ENCODE assay signal across 8 cellular contexts in the genomic region with DNA sequence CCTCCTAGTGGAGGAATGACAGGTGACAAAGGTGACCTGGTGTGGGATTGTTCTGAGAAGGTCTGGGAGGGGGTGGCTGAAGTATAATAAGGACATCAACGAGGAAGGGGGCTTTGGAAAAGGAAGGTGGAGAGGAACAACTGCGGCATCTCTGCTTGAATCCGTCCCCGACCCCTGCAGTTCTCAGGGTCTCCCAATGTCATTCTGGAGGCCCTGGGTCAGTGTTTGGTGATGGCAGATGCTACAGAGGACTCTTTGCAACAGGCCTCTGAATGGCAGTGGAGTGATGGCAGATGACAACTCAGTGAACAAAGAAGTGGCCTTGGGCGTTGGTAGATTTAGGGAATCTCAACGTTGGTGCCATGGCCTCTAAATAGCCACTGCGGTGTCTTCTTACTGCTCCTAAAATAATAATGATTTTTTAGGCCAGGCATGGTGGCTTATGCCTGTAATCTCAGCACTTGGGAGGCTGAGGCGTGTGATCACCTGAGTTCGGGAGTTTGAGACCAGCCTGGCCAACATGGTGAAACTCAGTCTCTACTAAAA. TPM values are rescaled to one million over a fixed set of nuclear protein-coding genes. Genes with fewer than 3 reads are reported as not detected.
DNase-seq lines count a peak whose midpoint lies in the region; ATAC-seq and TF ChIP-seq lines count a peak whose summit lies in the region.

No MANE protein-coding gene starts in this region.

- H3K9me3 ChIP-seq in SK-N-MC (ENCODE audit: low read depth, low read length), result no peaks in the 10 kb centered on the region

- TF ChIP-seq CTCF in GM13976 (IDR thresholded peaks at IDR 0.05; ENCODE audit: borderline replicate concordance, control extremely low read depth, extremely low read depth, insufficient read depth, missing control alignments) (no peak), fibroblast of the aortic adventitia (IDR thresholded peaks at IDR 0.05; ENCODE audit: insufficient read depth, low read length) (no peak)

- peak overlapping the region; percentile 87 for H3K4me3 ChIP-seq in SK-N-MC
- H3K4me3 ChIP-seq in fibroblast of the aortic adventitia (ENCODE audit: low read depth, low read length), result peak overlapping the region; percentile 73
- peak overlapping the region; percentile 71 for H3K4me3 ChIP-seq in skeletal muscle cell (ENCODE audit: low read depth, low read length)

- H3K27ac ChIP-seq in SK-N-MC, result no peak overlapping the region

- DNase-seq in GM13976 (ENCODE audit: low spot score) (peak; percentile 9), SK-N-MC (ENCODE audit: low read depth, low spot score) (no peak), fibroblast of the aortic adventitia (ENCODE audit: low read depth) (no peak), skeletal muscle cell (ENCODE audit: low read depth) (no peak), NCI-H2029 treated with DMSO at 0.1 percent for 48 hours (lab: John Stamatoyannopoulos, UW) (no peak), Kasumi-1 (lab: John Stamatoyannopoulos, UW) (no peak), cerebellar cortex (ENCODE audit: low spot score) (no peak)

- no peak for ATAC-seq in GM21528 (IDR thresholded peaks at IDR 0.05; ENCODE audit: low FRiP score, unreplicated experiment)

- no peak overlapping the region for H3K9ac ChIP-seq in SK-N-MC (ENCODE audit: insufficient read length)

- in situ Hi-C loops in GM13976 (cut with MboI; ENCODE audit: low sequenced_read_pairs, unreplicated experiment), result no loop called here

- H3K36me3 ChIP-seq in SK-N-MC (ENCODE audit: insufficient read depth, low read length), result no peaks in the 10 kb centered on the region; the same call in 1 of the 2 replicates

RNA-seq across cellular contexts. Expression of gene ENGASE, which starts 1.3 kb away (rescaled TPM):
- 8.4 and 18.6 TPM in 2 replicates for total RNA-seq in fibroblast of the aortic adventitia (ENCODE audit: low replicate concordance)

RNA-seq across cellular contexts. Expression of gene C1QTNF1, which starts 52.0 kb away (rescaled TPM):
- 42.1 and 44.3 TPM in 2 replicates for total RNA-seq in fibroblast of the aortic adventitia (ENCODE audit: low replicate concordance)
